ENCODE assay signal across 9 cellular contexts in the genomic region with DNA sequence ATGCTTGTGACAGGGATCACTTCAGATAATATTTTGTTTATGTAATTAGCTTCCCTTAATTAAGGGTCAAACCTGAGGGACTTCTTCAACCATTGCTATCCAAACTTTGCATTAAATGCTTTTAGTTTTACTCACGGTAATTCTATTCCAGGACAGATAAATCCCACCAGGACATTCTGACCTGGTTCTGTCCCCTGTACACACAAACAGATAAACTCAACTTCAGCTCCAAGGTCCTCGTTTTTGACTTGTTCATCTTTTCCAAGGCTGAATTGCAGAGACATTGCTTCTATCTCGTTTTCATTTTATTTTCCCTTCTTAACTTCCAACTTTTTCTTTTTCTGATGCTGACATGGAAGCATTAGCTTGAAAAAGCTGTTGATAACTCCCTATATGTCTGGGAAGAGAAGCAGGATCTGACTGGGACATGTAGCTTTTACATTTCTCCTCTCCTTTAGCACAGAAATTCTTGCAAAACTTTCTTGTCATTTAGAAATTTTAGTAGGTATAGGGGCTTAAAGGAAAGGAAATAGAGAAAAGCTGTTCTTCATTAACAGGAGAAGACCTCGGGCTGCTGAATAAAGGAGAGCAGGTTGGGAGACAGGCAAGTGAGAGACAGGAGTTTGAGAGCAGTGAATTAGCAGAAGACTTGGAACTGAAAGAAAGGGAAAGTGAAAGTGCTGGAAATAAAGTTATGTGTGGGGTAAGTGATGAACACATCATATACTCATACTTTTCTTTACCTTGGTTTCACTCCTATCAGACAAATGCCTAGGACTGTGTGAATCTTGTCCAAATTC.
DNase-seq lines count a peak whose midpoint lies in the region; ATAC-seq and TF ChIP-seq lines count a peak whose summit lies in the region.
"Had no signal": no experiment of that assay in that cellular context is flagged by ENCODE, and none has a peak within 500 bp of the region (broad histone marks: within the 10 kb centered on the region; RNA-seq: fewer than 3 reads in every experiment).

No MANE protein-coding gene starts in this region.

- H3K4me2 ChIP-seq in H9 (ENCODE audit: insufficient read depth, insufficient read length, low read length) = no peak overlapping the region

- no peak overlapping the region for H2AFZ ChIP-seq in H9 (ENCODE audit: low read length)

- H3K56ac ChIP-seq in H9 (ENCODE audit: insufficient read length, low read depth, low read length) = no peak overlapping the region

- no peak overlapping the region for H3K9ac ChIP-seq in H9 (ENCODE audit: extremely low read depth, insufficient read length, low read length)

- peaks cover 8 to 13% of the 10 kb centered on the region in 2 experiments for H3K4me1 Mint-ChIP-seq in H9

- peak; percentile 48 for DNase-seq in Daoy (ENCODE audit: low read depth)
- peak; percentile 38 for DNase-seq in RWPE1 (ENCODE audit: low spot score)
- DNase-seq in pons (ENCODE audit: low spot score) = peak; percentile 17
- no peak for DNase-seq in H9
- no peak for DNase-seq in stimulated activated CD4-positive, alpha-beta T cell treated with anti-CD3 and anti-CD28 coated beads, Interleukin-12 subunit alpha, Interleukin-12 subunit beta, amount 100 ng/mL, for 4 hours

- H3K79me1 ChIP-seq in H9 (ENCODE audit: insufficient read depth, low read depth, low read length, poor library complexity, severe bottlenecking) = no peaks in the 10 kb centered on the region

- H2AK5ac ChIP-seq in H9 (ENCODE audit: insufficient read length, low read length) = no peak overlapping the region

- H3K14ac ChIP-seq in H9 (ENCODE audit: insufficient read depth, low read length) = no peak overlapping the region

- no peak overlapping the region for H2BK120ac ChIP-seq in H9 (ENCODE audit: low read depth, low read length, poor library complexity, severe bottlenecking)

- no peak overlapping the region for H4K8ac ChIP-seq in H9 (replicated peaks; ENCODE audit: insufficient read length, low read depth, low read length)

- H4K91ac ChIP-seq in H9 (ENCODE audit: insufficient read length, low read depth, low read length) = no peak overlapping the region

- H2BK20ac ChIP-seq in H9 (ENCODE audit: low read depth, low read length, poor library complexity, severe bottlenecking) = no peak overlapping the region

- no peaks in the 10 kb centered on the region for H3K4me1 ChIP-seq in H9 (ENCODE audit: insufficient read depth, low read length)

- H2BK12ac ChIP-seq in H9 (ENCODE audit: insufficient read length, low read depth, low read length) = no peak overlapping the region

- H3K27ac ChIP-seq in RWPE1 (no peak overlapping the region), H9 (ENCODE audit: insufficient read length, low read depth, low read length) (no peak overlapping the region)

- no peak overlapping the region for H3K23ac ChIP-seq in H9 (ENCODE audit: insufficient read length, low read depth, low read length)

- H3K4me3 Mint-ChIP-seq in H9 = no peak overlapping the region

- no peaks in the 10 kb centered on the region for H3K27me3 ChIP-seq in H9 (ENCODE audit: insufficient read depth, low read length)

- H2BK15ac ChIP-seq in H9 (ENCODE audit: low read depth, low read length) = no peak overlapping the region

- H2BK5ac ChIP-seq in H9 (ENCODE audit: insufficient read length, low read length) = no peak overlapping the region

- CTCF ChIA-PET in RWPE1 (lab: Yijun Ruan, JAX) = interaction anchor here (1.3 kb wide), 1 partner anchor 11 kb away, joined by 6 read pairs; no protein-coding TSS in a partner anchor

- no peaks in the 10 kb centered on the region for H3K9me3 ChIP-seq in H9 (ENCODE audit: control insufficient read depth, low read depth, low read length)

- POLR2A ChIA-PET in RWPE1 (lab: Yijun Ruan, JAX; ENCODE audit: low non-redundant PET) = no interaction called here

- no peaks in the 10 kb centered on the region for H3K27me3 Mint-ChIP-seq in H9 (ENCODE audit: low read depth)

- H4K5ac ChIP-seq in H9 (ENCODE audit: insufficient read length, low read depth, low read length) = no peak overlapping the region

- ATAC-seq in HG02623 (IDR thresholded peaks at IDR 0.05; ENCODE audit: unreplicated experiment) (peak; percentile 53), esophagus mucosa (peak; percentile 28), HG03108 (IDR thresholded peaks at IDR 0.05; ENCODE audit: unreplicated experiment) (no peak)
- ATAC-seq: K562 had no signal

- no peak overlapping the region for H3K4ac ChIP-seq in H9 (ENCODE audit: low read depth, low read length)

- no CpG with 5 or more reads among the region's 4 CpGs for WGBS in H9 (ENCODE audit: extremely low coverage, insufficient read length, low lambda C conversion rate)

- H4K20me1 ChIP-seq in H9 (ENCODE audit: control insufficient read depth, insufficient read depth, insufficient read length) = no peaks in the 10 kb centered on the region

- H3K9me3 Mint-ChIP-seq in H9 = no peaks in the 10 kb centered on the region

- TF ChIP-seq CTCF in RWPE1 (conservative IDR thresholded peaks at IDR 0.05; ENCODE audit: low read depth) = no peak
- no peak for TF ChIP-seq CTCF in H9 (conservative IDR thresholded peaks at IDR 0.05)

- H3K18ac ChIP-seq in H9 (ENCODE audit: insufficient read length, low read depth, low read length) = no peak overlapping the region

- H3K23me2 ChIP-seq in H9 (ENCODE audit: insufficient read length, low read depth, low read length, poor library complexity, severe bottlenecking) = no peaks in the 10 kb centered on the region

- H3T11ph ChIP-seq in H9 (ENCODE audit: low read length) = no peak overlapping the region

- H3K79me2 ChIP-seq in H9 (ENCODE audit: insufficient read depth, low read length) = no peaks in the 10 kb centered on the region

- H3K27ac Mint-ChIP-seq in H9 = no peak overlapping the region

- no peaks in the 10 kb centered on the region for H3K36me3 Mint-ChIP-seq in H9 (ENCODE audit: insufficient read depth in 1 of 3, low read depth in 3 of 3)

Comparison
In these comparisons a context has a peak if more than half of its experiments do, and no peak if none do; other contexts are left out.
1. DNase-seq: peak in Daoy (single experiment), RWPE1 (single experiment) and pons (single experiment); none in H9 (single experiment) and stimulated activated CD4-positive, alpha-beta T cell treated with anti-CD3 and anti-CD28 coated beads, Interleukin-12 subunit alpha, Interleukin-12 subunit beta, amount 100 ng/mL, for 4 hours (single experiment).